ENCODE assay signal across 9 cellular contexts in genomic region chr11:122754553-122755322, GRCh38.
DNase-seq lines count a peak whose midpoint lies in the region; ATAC-seq, FAIRE-seq and TF ChIP-seq lines count a peak whose summit lies in the region.
"Had no signal": no experiment of that assay in that cellular context is flagged by ENCODE, and none has a peak within 500 bp of the region (broad histone marks: within the 10 kb centered on the region; RNA-seq: fewer than 3 reads in every experiment).

No MANE protein-coding gene starts in this region.

- no peak overlapping the region for H3K4me3 Mint-ChIP-seq in activated CD4-positive, alpha-beta T cell treated with anti-CD3 and anti-CD28 coated beads for 36 hours
- H3K4me3 Mint-ChIP-seq: activated naive CD8-positive, alpha-beta T cell had no signal

- POLR2A ChIA-PET in activated CD4-positive, alpha-beta T cell treated with anti-CD3 and anti-CD28 coated beads for 36 hours (lab: Charles Lee) = interaction anchor here (0.6 to 0.7 kb wide), 2 partner anchors 32 to 1208 kb away, joined by 3 to 7 read pairs; no protein-coding TSS in a partner anchor

- H3K27me3 ChIP-seq in stomach = no peaks in the 10 kb centered on the region

- H3K27ac ChIP-seq in kidney (ENCODE audit: low read depth in 2 of 2, low read length in 2 of 2) (no peak overlapping the region), stomach (no peak overlapping the region)

- TF ChIP-seq CTCF in LNCaP clone FGC (IDR thresholded peaks at IDR 0.05; ENCODE audit: control insufficient read depth, extremely low read depth, insufficient read depth) (peak; percentile 27; the same call in 1 of the 2 replicates), kidney (IDR thresholded peaks at IDR 0.05; ENCODE audit: borderline replicate concordance, extremely low read depth, insufficient read depth) (peak; percentile 27), stomach (IDR thresholded peaks at IDR 0.05) (peak in 2 of 7 experiments; percentile 13 to 27)

- H3K4me3 ChIP-seq in LNCaP clone FGC (ENCODE audit: low read depth, low read length) (no peak overlapping the region), kidney (ENCODE audit: low read length in 2 of 2) (no peak overlapping the region), stomach (no peak overlapping the region)

- H3K4me1 Mint-ChIP-seq in activated CD4-positive, alpha-beta T cell treated with anti-CD3 and anti-CD28 coated beads for 36 hours = peaks cover 60% of the 10 kb centered on the region

- intact Hi-C loops in activated CD4-positive, alpha-beta T cell treated with anti-CD3 and anti-CD28 coated beads for 36 hours (cut with DNase I, micrococcal nuclease) = loop anchor here (1.0 to 2.0 kb wide), 4 partner anchors 26 to 174 kb away; no protein-coding TSS in a partner anchor
- intact Hi-C loops in kidney (cut with DNase I) (no loop called here), stomach (cut with DNase I; ENCODE audit: low total_unique reads) (no loop called here)

- H3K27me3 Mint-ChIP-seq in activated CD4-positive, alpha-beta T cell treated with anti-CD3 and anti-CD28 coated beads for 36 hours = peaks cover 3% of the 10 kb centered on the region
- H3K27me3 Mint-ChIP-seq: activated naive CD8-positive, alpha-beta T cell had no signal

- no peaks in the 10 kb centered on the region for H3K36me3 ChIP-seq in kidney (ENCODE audit: control insufficient read depth in 1 of 2, insufficient read depth in 2 of 2, low read length in 2 of 2)
- no peaks in the 10 kb centered on the region for H3K36me3 ChIP-seq in stomach

- FAIRE-seq in kidney (lab: Jason Lieb, UNC) = no peak

- WGBS in stomach, 5 donors = 86 to 88% (median 87%) methylated on average over 16 of the region's 16 CpGs

- no peaks in the 10 kb centered on the region for H3K9me3 Mint-ChIP-seq in activated CD4-positive, alpha-beta T cell treated with anti-CD3 and anti-CD28 coated beads for 36 hours (ENCODE audit: low read depth)

- no peak overlapping the region for H3K9ac ChIP-seq in kidney (ENCODE audit: low read length in 2 of 2)

- DNase-seq in activated CD4-positive, alpha-beta T cell treated with anti-CD3 and anti-CD28 coated beads for 36 hours = peak; percentile 52
- no peak for DNase-seq in activated CD4-positive, alpha-beta T cell treated with anti-CD3 and anti-CD28 coated beads for 1 hour
- no peak for DNase-seq in LNCaP clone FGC (ENCODE audit: low read depth)
- peak; percentile 36 for DNase-seq in activated T-cell treated with anti-CD3 and anti-CD28 coated beads, Interleukin-2, amount 50 U/mL, for 1 hour
- no peak for DNase-seq in kidney
- no peak for DNase-seq in stomach
- no peak for DNase-seq in NCI-H1694 (lab: John Stamatoyannopoulos, UW)

- CTCF ChIA-PET in activated CD4-positive, alpha-beta T cell treated with anti-CD3 and anti-CD28 coated beads for 36 hours (lab: Charles Lee) = interaction anchor here (0.6 to 3.5 kb wide), 40 partner anchors 9 to 1343 kb away, joined by 3 to 35 read pairs (median 4); partner anchors contain the start of gene UBASH3B

- H3K4me1 ChIP-seq in kidney (ENCODE audit: control insufficient read depth in 1 of 2, insufficient read depth in 1 of 2, low read depth in 1 of 2, low read length in 2 of 2) (no peaks in the 10 kb centered on the region), stomach (peaks cover 0 to 25% (median 2%) of the 10 kb centered on the region in 4 donors)

- H3K36me3 Mint-ChIP-seq in activated CD4-positive, alpha-beta T cell treated with anti-CD3 and anti-CD28 coated beads for 36 hours (ENCODE audit: low read depth) = no peaks in the 10 kb centered on the region

- no peak for TF ChIP-seq POLR2A in stomach (IDR thresholded peaks at IDR 0.05)

- no peaks in the 10 kb centered on the region for H3K9me3 ChIP-seq in kidney (ENCODE audit: control insufficient read depth in 1 of 2, low read length in 2 of 2)
- no peaks in the 10 kb centered on the region for H3K9me3 ChIP-seq in stomach

- ATAC-seq in activated CD4-positive, alpha-beta T cell treated with anti-CD3 and anti-CD28 coated beads for 36 hours = peak; percentile 47
- ATAC-seq in GM21619 (IDR thresholded peaks at IDR 0.05; ENCODE audit: unreplicated experiment) = no peak

- H3K27ac Mint-ChIP-seq in activated CD4-positive, alpha-beta T cell treated with anti-CD3 and anti-CD28 coated beads for 36 hours = no peak overlapping the region
- H3K27ac Mint-ChIP-seq: activated naive CD8-positive, alpha-beta T cell had no signal

- no peak for TF ChIP-seq EP300 in stomach (IDR thresholded peaks at IDR 0.05)

Comparison
In these comparisons a context has a peak if more than half of its experiments do, and no peak if none do; other contexts are left out.
1. DNase-seq: peak in activated CD4-positive, alpha-beta T cell treated with anti-CD3 and anti-CD28 coated beads for 36 hours (single experiment) and activated T-cell treated with anti-CD3 and anti-CD28 coated beads, Interleukin-2, amount 50 U/mL, for 1 hour (single experiment); none in activated CD4-positive, alpha-beta T cell treated with anti-CD3 and anti-CD28 coated beads for 1 hour (single experiment), LNCaP clone FGC (single experiment), kidney (single experiment), stomach (single experiment) and NCI-H1694 (single experiment).
2. intact Hi-C loops: an anchor here in activated CD4-positive, alpha-beta T cell treated with anti-CD3 and anti-CD28 coated beads for 36 hours (1.0 to 2.0 kb wide); none called in kidney and stomach.